Comparison of ENCODE assay signal across 8 cellular contexts in the genomic region with DNA sequence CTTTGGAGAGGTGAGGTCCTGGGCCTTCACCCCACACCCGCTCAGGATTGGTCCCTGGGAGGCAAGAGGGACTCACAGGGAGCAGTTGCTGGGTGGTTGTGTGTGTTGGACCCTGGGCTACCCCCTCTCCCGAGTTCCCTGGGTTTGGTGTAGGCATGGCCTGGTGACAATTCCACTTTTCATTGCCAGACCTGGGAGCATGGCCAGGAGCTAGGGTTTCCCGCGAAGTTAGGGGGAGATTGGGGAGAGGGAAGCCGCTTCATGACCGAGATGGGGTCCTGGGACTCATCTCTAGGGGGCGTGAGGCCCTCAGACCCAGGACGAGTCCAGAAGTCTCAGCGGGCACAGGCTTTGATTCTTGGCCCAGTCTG. TPM values are rescaled to one million over a fixed set of nuclear protein-coding genes. Genes with fewer than 3 reads are reported as not detected.
DNase-seq lines count a peak whose midpoint lies in the region; ATAC-seq and TF ChIP-seq lines count a peak whose summit lies in the region.

No MANE protein-coding gene starts in this region.

- H3K9ac ChIP-seq in Loucy (ENCODE audit: low read depth, low read length, poor library complexity, severe bottlenecking): peak overlapping the region; percentile 77
- peak overlapping the region; percentile 88 for H3K9ac ChIP-seq in neuronal stem cell (ENCODE audit: low read depth, low read length, poor library complexity)

- no peaks in the 10 kb centered on the region for H3K36me3 Mint-ChIP-seq in CD4-positive, alpha-beta T cell (ENCODE audit: low read depth)
- no peaks in the 10 kb centered on the region for H3K36me3 Mint-ChIP-seq in endothelial cell (ENCODE audit: low read depth, unreplicated experiment)

- H4K8ac ChIP-seq in neuronal stem cell (ENCODE audit: low read depth, low read length): no peak overlapping the region

- H3K4me3 Mint-ChIP-seq in CD4-positive, alpha-beta T cell: peak overlapping the region; percentile 84
- peak overlapping the region; percentile 92 for H3K4me3 Mint-ChIP-seq in endothelial cell (ENCODE audit: unreplicated experiment)

- H2BK12ac ChIP-seq in neuronal stem cell (ENCODE audit: low read length): no peak overlapping the region

- H4K20me1 ChIP-seq in Loucy (ENCODE audit: insufficient read depth, low read length, poor library complexity, severe bottlenecking): no peaks in the 10 kb centered on the region

- no peaks in the 10 kb centered on the region for H3K27me3 Mint-ChIP-seq in CD4-positive, alpha-beta T cell
- H3K27me3 Mint-ChIP-seq in endothelial cell (ENCODE audit: unreplicated experiment): peaks cover 23% of the 10 kb centered on the region

- no peak for DNase-seq in CD4-positive, alpha-beta T cell
- DNase-seq in endothelial cell (ENCODE audit: low spot score) (no peak), neuronal stem cell (ENCODE audit: low spot score) (no peak), NCI-H345 (lab: John Stamatoyannopoulos, UW) (no peak), left colon (no peak)

- ATAC-seq in CD4-positive, alpha-beta T cell (ENCODE audit: poor library complexity): no peak
- ATAC-seq in HG03342 (IDR thresholded peaks at IDR 0.05; ENCODE audit: unreplicated experiment) (no peak), HG02763 (IDR thresholded peaks at IDR 0.05; ENCODE audit: unreplicated experiment) (no peak), left colon (no peak)

- no peak overlapping the region for H3K23ac ChIP-seq in neuronal stem cell (ENCODE audit: low read depth, low read length, poor library complexity)

- TF ChIP-seq CTCF in CD4-positive, alpha-beta T cell (IDR thresholded peaks at IDR 0.05): no peak
- peak; percentile 52 for TF ChIP-seq CTCF in Loucy (conservative IDR thresholded peaks at IDR 0.05; ENCODE audit: low read length)
- no peak for TF ChIP-seq CTCF in endothelial cell (IDR thresholded peaks at IDR 0.05; ENCODE audit: unreplicated experiment)

- H3K36me3 ChIP-seq in Loucy (ENCODE audit: insufficient read depth, low read length) (no peaks in the 10 kb centered on the region), neuronal stem cell (replicated peaks in 1 of 2; ENCODE audit: control insufficient read depth in 2 of 2, insufficient read depth in 2 of 2, low read length in 2 of 2) (no peaks in the 10 kb centered on the region)

- CTCF ChIA-PET in CD4-positive, alpha-beta T cell (lab: Charles Lee): no interaction called here

- no peak overlapping the region for H2AK5ac ChIP-seq in neuronal stem cell (ENCODE audit: low read depth, low read length)

- peaks cover 42% of the 10 kb centered on the region for H3K79me2 ChIP-seq in Loucy (ENCODE audit: insufficient read depth, low read length)

- peak overlapping the region; percentile 88 for H3K18ac ChIP-seq in neuronal stem cell (ENCODE audit: low read length)

- peak overlapping the region; percentile 74; the same call in 1 of the 2 replicates for H2AFZ ChIP-seq in Loucy (ENCODE audit: low read length)
- peak overlapping the region; percentile 98 for H2AFZ ChIP-seq in neuronal stem cell (ENCODE audit: low read length)

- H3K4me2 ChIP-seq in Loucy (ENCODE audit: low read depth, low read length, poor library complexity, severe bottlenecking) (peak overlapping the region; percentile 80), neuronal stem cell (ENCODE audit: insufficient read depth, low read length, poor library complexity, severe bottlenecking) (peak overlapping the region; percentile 95)

- no peak overlapping the region for H3K4ac ChIP-seq in neuronal stem cell (ENCODE audit: low read length)

- H3F3A ChIP-seq in Loucy (ENCODE audit: low read depth): 0 out of 2 replicates have a peak, but pooled peaks cover 9% of the 10 kb centered on the region

- no peaks in the 10 kb centered on the region for H3K9me2 ChIP-seq in Loucy (replicated peaks; ENCODE audit: low read depth, low read length)

- H3K4me1 Mint-ChIP-seq in CD4-positive, alpha-beta T cell (ENCODE audit: low read depth): peaks cover 64% of the 10 kb centered on the region
- peaks cover 80% of the 10 kb centered on the region for H3K4me1 Mint-ChIP-seq in endothelial cell (ENCODE audit: unreplicated experiment)

- peak overlapping the region; percentile 50 for H3K14ac ChIP-seq in neuronal stem cell (ENCODE audit: low read length)

- H2BK5ac ChIP-seq in neuronal stem cell (ENCODE audit: low read length): no peak overlapping the region

- H3K27ac ChIP-seq in CD4-positive, alpha-beta T cell (ENCODE audit: low read depth, low read length): no peak overlapping the region
- no peak overlapping the region for H3K27ac ChIP-seq in neuronal stem cell (replicated peaks; ENCODE audit: low read length)

- no peak overlapping the region for H2BK120ac ChIP-seq in neuronal stem cell (ENCODE audit: low read depth, low read length)

- no peak overlapping the region for H4K91ac ChIP-seq in neuronal stem cell (ENCODE audit: low read depth, low read length, poor library complexity)

- peak overlapping the region; percentile 86 for H3K4me3 ChIP-seq in Loucy (ENCODE audit: low read length, poor library complexity, severe bottlenecking)
- H3K4me3 ChIP-seq in neuronal stem cell (ENCODE audit: low read length in 2 of 2): peak overlapping the region; percentile 75 to 94

- no peak overlapping the region for H2BK15ac ChIP-seq in neuronal stem cell (ENCODE audit: low read length)

- H3K4me1 ChIP-seq in Loucy (ENCODE audit: insufficient read depth, low read length, poor library complexity, severe bottlenecking): peaks cover 65% of the 10 kb centered on the region
- peaks cover 7 to 8% of the 10 kb centered on the region in 2 donors for H3K4me1 ChIP-seq in neuronal stem cell (ENCODE audit: control insufficient read depth in 2 of 2, insufficient read depth in 1 of 2, low read depth in 1 of 2, low read length in 2 of 2)

- H3K27me3 ChIP-seq in CD4-positive, alpha-beta T cell (ENCODE audit: control insufficient read depth, insufficient read depth, low read length): no peaks in the 10 kb centered on the region
- H3K27me3 ChIP-seq in Loucy (ENCODE audit: insufficient read depth, low read length, poor library complexity, severe bottlenecking) (no peaks in the 10 kb centered on the region), neuronal stem cell (ENCODE audit: control insufficient read depth in 3 of 3, insufficient read depth in 3 of 3, low read depth in 1 of 3, low read length in 3 of 3) (peaks cover 0 to 38% (median 4%) of the 10 kb centered on the region in 3 experiments)

- H3K9me3 ChIP-seq in CD4-positive, alpha-beta T cell (ENCODE audit: control insufficient read depth, low read length): no peaks in the 10 kb centered on the region
- H3K9me3 ChIP-seq in Loucy (ENCODE audit: insufficient read depth, low read depth, low read length) (no peaks in the 10 kb centered on the region), neuronal stem cell (replicated peaks in 1 of 2; ENCODE audit: control insufficient read depth in 2 of 2, insufficient read depth in 1 of 2, low read depth in 1 of 2, low read length in 2 of 2) (no peaks in the 10 kb centered on the region)

- POLR2A ChIA-PET in CD4-positive, alpha-beta T cell (lab: Charles Lee): no interaction called here

- H3K27ac Mint-ChIP-seq in CD4-positive, alpha-beta T cell: no peak overlapping the region
- H3K27ac Mint-ChIP-seq in endothelial cell (ENCODE audit: unreplicated experiment): peak overlapping the region; percentile 89

- intact Hi-C loops in CD4-positive, alpha-beta T cell (cut with DNase I, micrococcal nuclease): loop anchor here in 1 of 2 experiments (2.0 to 5.0 kb wide), 3 partner anchors 74 to 338 kb away; a partner anchor contains a TSS
- intact Hi-C loops in left colon (cut with DNase I, micrococcal nuclease): no loop called here

- no peaks in the 10 kb centered on the region for H3K9me3 Mint-ChIP-seq in CD4-positive, alpha-beta T cell
- no peaks in the 10 kb centered on the region for H3K9me3 Mint-ChIP-seq in endothelial cell (ENCODE audit: unreplicated experiment)

- WGBS in neuronal stem cell (ENCODE audit: extremely low coverage in 2 of 2, insufficient read length in 2 of 2, insufficient replicate concordance in 1 of 2), 2 donors: no CpG with 5 or more reads among the region's 9 CpGs

- peaks cover 6% of the 10 kb centered on the region for H3K79me1 ChIP-seq in neuronal stem cell (ENCODE audit: low read depth, low read length)

RNA-seq across cellular contexts. Expression of a gene that starts 0.6 kb away (rescaled TPM):
- total RNA-seq in CD4-positive, alpha-beta T cell: under 1 TPM; 0.36 to 0.44 TPM
- total RNA-seq in endothelial cell (ENCODE audit: unreplicated experiment) (166 TPM), left colon (1 to 10 TPM; 1.3 to 3.9 TPM)
- polyA plus RNA-seq in neuronal stem cell (2013, experiment 1 of 2): 8.1 TPM
- polyA plus RNA-seq in neuronal stem cell (2013, experiment 2 of 2): 8.1 TPM

RNA-seq across cellular contexts. Expression of a gene that starts 37.7 kb away (rescaled TPM):
- not detected for total RNA-seq in CD4-positive, alpha-beta T cell
- total RNA-seq in endothelial cell (ENCODE audit: unreplicated experiment): 1.5 TPM
- not detected for polyA plus RNA-seq in neuronal stem cell (2013, experiment 1 of 2)
- polyA plus RNA-seq in neuronal stem cell (2013, experiment 2 of 2): not detected
- total RNA-seq in left colon: not detected

Comparison
In these comparisons a context has a peak if more than half of its experiments do, and no peak if none do; other contexts are left out.
1. RNA of a gene that starts 0.6 kb away (total RNA-seq): 166 TPM in endothelial cell (single experiment); 1.3 to 3.9 TPM in left colon and 0.36 to 0.44 TPM in CD4-positive, alpha-beta T cell; every median in the first group is over 10 times any median in the second.